9 cellular contexts compared by ENCODE assay signal in genomic region chr18:63788447-63789096, GRCh38. TPM values are rescaled to one million over a fixed set of nuclear protein-coding genes. Genes with fewer than 3 reads are reported as not detected.
A peak's percentile ranks its signal among the peaks of the same experiment; 100 is the strongest.
DNase-seq lines count a peak whose midpoint lies in the region; ATAC-seq and TF ChIP-seq lines count a peak whose summit lies in the region.
"Had no signal": no experiment of that assay in that cellular context is flagged by ENCODE, and none has a peak within 500 bp of the region (broad histone marks: within the 10 kb centered on the region; RNA-seq: fewer than 3 reads in every experiment).

No MANE protein-coding gene starts in this region.

- H3K9me3 Mint-ChIP-seq in type B pancreatic cell, result no peaks in the 10 kb centered on the region

- intact Hi-C loops in esophagus squamous epithelium (cut with DNase I), result no loop called here

- no peak overlapping the region for H3K4me3 Mint-ChIP-seq in type B pancreatic cell

- CTCF ChIA-PET in BJ (lab: Yijun Ruan, JAX), result no interaction called here

- TF ChIP-seq CTCF in BJ (IDR thresholded peaks at IDR 0.05; ENCODE audit: insufficient read depth, low read depth, low read length), result no peak
- no peak for TF ChIP-seq CTCF in type B pancreatic cell (conservative IDR thresholded peaks at IDR 0.05)
- no peak for TF ChIP-seq CTCF in esophagus squamous epithelium (IDR thresholded peaks at IDR 0.05)

- peak; percentile 73 for ATAC-seq in HG02610 (IDR thresholded peaks at IDR 0.05; ENCODE audit: unreplicated experiment)
- ATAC-seq in SK-N-SH treated with all-trans-retinoic acid at 6 μM for 48 hours, result peak; percentile 98
- no peak for ATAC-seq in HG03280 (IDR thresholded peaks at IDR 0.05; ENCODE audit: unreplicated experiment)

- H3K36me3 ChIP-seq in BJ (ENCODE audit: control insufficient read depth, insufficient read depth, low read length), result no peaks in the 10 kb centered on the region; the same call in 1 of the 2 replicates
- no peaks in the 10 kb centered on the region for H3K36me3 ChIP-seq in esophagus squamous epithelium

- 34 to 46% methylated on average over 3 of the region's 3 CpGs for WGBS in esophagus squamous epithelium, 2 donors

- no peaks in the 10 kb centered on the region for H3K36me3 Mint-ChIP-seq in type B pancreatic cell

- H3K4me3 ChIP-seq in BJ (ENCODE audit: low read depth, low read length), result no peak overlapping the region
- no peak overlapping the region for H3K4me3 ChIP-seq in esophagus squamous epithelium

- peaks cover 0 to 5% (median 4%) of the 10 kb centered on the region in 3 donors for H3K4me1 ChIP-seq in esophagus squamous epithelium

- H3K27ac ChIP-seq in esophagus squamous epithelium, result peak overlapping the region in 1 of 4 donors; percentile 30

- DNase-seq in BJ (ENCODE audit: low read depth) (peak; percentile 62), dermis blood vessel endothelial cell (peak; percentile 76), type B pancreatic cell (ENCODE audit: extremely low spot score, unreplicated experiment) (no peak), esophagus squamous epithelium (lab: John Stamatoyannopoulos, UW) (no peak)
- peak; percentile 35 for DNase-seq in stimulated activated CD8-positive, alpha-beta memory T cell treated with anti-CD3 and anti-CD28 coated beads, Interleukin-12 subunit alpha, Interleukin-12 subunit beta, amount 100 ng/mL, for 1 hour (ENCODE audit: low read depth)

- H3K27ac Mint-ChIP-seq in type B pancreatic cell, result no peak overlapping the region

- no peaks in the 10 kb centered on the region for H3K9me3 ChIP-seq in esophagus squamous epithelium

- POLR2A ChIA-PET in BJ (lab: Charles Lee), result interaction anchor here (0.6 kb wide), 1 partner anchor 29 kb away, joined by 3 read pairs; no protein-coding TSS in a partner anchor

- TF ChIP-seq POLR2A in esophagus squamous epithelium (IDR thresholded peaks at IDR 0.05), result no peak

- no peaks in the 10 kb centered on the region for H3K27me3 Mint-ChIP-seq in type B pancreatic cell

- no peaks in the 10 kb centered on the region for H3K27me3 ChIP-seq in BJ (ENCODE audit: control insufficient read depth, insufficient read depth, low read length)
- no peaks in the 10 kb centered on the region for H3K27me3 ChIP-seq in esophagus squamous epithelium

- peaks cover 6% of the 10 kb centered on the region for H3K4me1 Mint-ChIP-seq in type B pancreatic cell (ENCODE audit: unreplicated experiment)

TF ChIP-seq in SK-N-SH treated with all-trans-retinoic acid at 6 μM for 48 hours, 23 proteins besides CTCF, POLR2A, EP300 and RAD21:
- TF ChIP-seq GLIS3 (CRISPR knock-in tag; IDR thresholded peaks at IDR 0.05), result no peak
- TF ChIP-seq, protein P1, sequence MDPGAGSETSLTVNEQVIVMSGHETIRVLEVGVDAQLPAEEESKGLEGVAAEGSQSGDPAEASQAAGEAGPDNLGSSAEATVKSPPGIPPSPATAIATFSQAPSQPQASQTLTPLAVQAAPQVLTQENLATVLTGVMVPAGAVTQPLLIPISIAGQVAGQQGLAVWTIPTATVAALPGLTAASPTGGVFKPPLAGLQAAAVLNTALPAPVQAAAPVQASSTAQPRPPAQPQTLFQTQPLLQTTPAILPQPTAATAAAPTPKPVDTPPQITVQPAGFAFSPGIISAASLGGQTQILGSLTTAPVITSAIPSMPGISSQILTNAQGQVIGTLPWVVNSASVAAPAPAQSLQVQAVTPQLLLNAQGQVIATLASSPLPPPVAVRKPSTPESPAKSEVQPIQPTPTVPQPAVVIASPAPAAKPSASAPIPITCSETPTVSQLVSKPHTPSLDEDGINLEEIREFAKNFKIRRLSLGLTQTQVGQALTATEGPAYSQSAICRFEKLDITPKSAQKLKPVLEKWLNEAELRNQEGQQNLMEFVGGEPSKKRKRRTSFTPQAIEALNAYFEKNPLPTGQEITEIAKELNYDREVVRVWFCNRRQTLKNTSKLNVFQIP (CRISPR knock-in tag; IDR thresholded peaks at IDR 0.05; ENCODE audit: borderline replicate concordance, low read depth), result no peak
- no peak for TF ChIP-seq RARB (CRISPR knock-in tag; IDR thresholded peaks at IDR 0.05)
- TF ChIP-seq CSRNP3 (CRISPR knock-in tag; IDR thresholded peaks at IDR 0.05), result no peak
- no peak for TF ChIP-seq ESRRG (CRISPR knock-in tag; IDR thresholded peaks at IDR 0.05)
- no peak for TF ChIP-seq ISL1 (CRISPR knock-in tag; IDR thresholded peaks at IDR 0.05)
- TF ChIP-seq ZNF8 (CRISPR knock-in tag; IDR thresholded peaks at IDR 0.05), result no peak
- no peak for TF ChIP-seq OSR1 (CRISPR knock-in tag; IDR thresholded peaks at IDR 0.05)
- no peak for TF ChIP-seq PPARA (CRISPR knock-in tag; IDR thresholded peaks at IDR 0.05; ENCODE audit: borderline replicate concordance)
- no peak for TF ChIP-seq ZFP3 (CRISPR knock-in tag; IDR thresholded peaks at IDR 0.05)
- TF ChIP-seq CSDC2 (CRISPR knock-in tag; IDR thresholded peaks at IDR 0.05), result no peak
- no peak for TF ChIP-seq ZC3H10 (CRISPR knock-in tag; IDR thresholded peaks at IDR 0.05)

RNA-seq across cellular contexts. Expression of gene SERPINB7, which starts 13.4 kb away (rescaled TPM):
- 149 and 246 TPM in 2 replicates for polyA plus RNA-seq in BJ (2011; rRNA removed)
- polyA minus RNA-seq in BJ (2011; rRNA and poly(A)+ RNA removed), result 29.2 and 49.1 TPM in 2 replicates
- 0.05 TPM in 1 of 2 replicates, not detected in the other for total RNA-seq in dermis blood vessel endothelial cell
- 15.2 and 78.2 TPM in 2 replicates for total RNA-seq in type B pancreatic cell (ENCODE audit: low replicate concordance)
- total RNA-seq in esophagus squamous epithelium, result 1 to 10 TPM in 2 of 4 donors, under 1 TPM in 1, not detected in 1; 0.21 to 1.6 (median 1.1) TPM
- total RNA-seq: dermis microvascular lymphatic vessel endothelial cell had no signal

Comparison
In these comparisons a context has a peak if more than half of its experiments do, and no peak if none do; other contexts are left out.
1. DNase-seq: peak in BJ (single experiment), dermis blood vessel endothelial cell (single experiment) and stimulated activated CD8-positive, alpha-beta memory T cell treated with anti-CD3 and anti-CD28 coated beads, Interleukin-12 subunit alpha, Interleukin-12 subunit beta, amount 100 ng/mL, for 1 hour (single experiment); none in type B pancreatic cell (single experiment) and esophagus squamous epithelium (single experiment).